ENCODE assay signal across 11 cellular contexts in genomic region chr17:75084039-75084660, GRCh38. TPM values are rescaled to one million over a fixed set of nuclear protein-coding genes. Genes with fewer than 3 reads are reported as not detected.
DNase-seq lines count a peak whose midpoint lies in the region; ATAC-seq and TF ChIP-seq lines count a peak whose summit lies in the region.
"Had no signal": no experiment of that assay in that cellular context is flagged by ENCODE, and none has a peak within 500 bp of the region (broad histone marks: within the 10 kb centered on the region; RNA-seq: fewer than 3 reads in every experiment).

No MANE protein-coding gene starts in this region.

- no peak for ATAC-seq in WTC11
- no peak for ATAC-seq in HG03460 (IDR thresholded peaks at IDR 0.05; ENCODE audit: unreplicated experiment)
- ATAC-seq in GM18519 (IDR thresholded peaks at IDR 0.05; ENCODE audit: low FRiP score, unreplicated experiment) = no peak
- ATAC-seq: natural killer cell had no signal

- H3K27me3 Mint-ChIP-seq in WTC11 (ENCODE audit: low read depth) (peaks cover 2% of the 10 kb centered on the region; the same call in 1 of the 2 replicates), mesothelial cell of epicardium (ENCODE audit: low read depth) (no peaks in the 10 kb centered on the region)

- H3K36me3 Mint-ChIP-seq in WTC11 = no peaks in the 10 kb centered on the region
- no peaks in the 10 kb centered on the region for H3K36me3 Mint-ChIP-seq in mesothelial cell of epicardium
- H3K36me3 Mint-ChIP-seq: natural killer cell had no signal

- POLR2A ChIA-PET in WTC11 (lab: Charles Lee) = interaction anchor here (0.6 kb wide), 2 partner anchors 23 to 40 kb away, joined by 3 read pairs; no protein-coding TSS in a partner anchor

- TF ChIP-seq CTCF in WTC11 (IDR thresholded peaks at IDR 0.05) (no peak), mesothelial cell of epicardium (IDR thresholded peaks at IDR 0.05; ENCODE audit: unreplicated experiment) (no peak)

- CTCF ChIA-PET in WTC11 (lab: Charles Lee) = interaction anchor here (1.2 to 1.8 kb wide), 4 partner anchors 22 to 126 kb away, joined by 3 to 8 read pairs (median 5); no protein-coding TSS in a partner anchor

- H3K4me1 Mint-ChIP-seq in WTC11 (peaks cover 46% of the 10 kb centered on the region), mesothelial cell of epicardium (peaks cover 36% of the 10 kb centered on the region)

- H3K9me3 Mint-ChIP-seq in WTC11 (no peaks in the 10 kb centered on the region), mesothelial cell of epicardium (no peaks in the 10 kb centered on the region)
- H3K9me3 Mint-ChIP-seq: natural killer cell had no signal

- peak; percentile 38 for DNase-seq in DMS53 (lab: John Stamatoyannopoulos, UW)
- no peak for DNase-seq in DMS53 treated with DMSO at 0.1 percent for 48 hours (lab: John Stamatoyannopoulos, UW; ENCODE audit: unreplicated experiment)
- no peak for DNase-seq in WTC11 (ENCODE audit: low spot score)
- DNase-seq in mesothelial cell of epicardium (ENCODE audit: low spot score in 2 of 2, unreplicated experiment in 2 of 2) = no peak
- DNase-seq: activated CD4-positive, CD25-positive, alpha-beta regulatory T cell; caudate nucleus; MG63; natural killer cell had no signal

- H3K27ac Mint-ChIP-seq in WTC11 (peak overlapping the region; percentile 70), mesothelial cell of epicardium (peak overlapping the region; percentile 71)
- H3K27ac Mint-ChIP-seq: natural killer cell had no signal

- no peak overlapping the region for H3K4me3 Mint-ChIP-seq in WTC11
- H3K4me3 Mint-ChIP-seq in mesothelial cell of epicardium = no peak overlapping the region
- H3K4me3 Mint-ChIP-seq: natural killer cell had no signal

TF ChIP-seq in WTC11, 78 proteins besides CTCF, POLR2A, EP300 and RAD21:
- TF ChIP-seq NR3C1 (CRISPR knock-in tag; conservative IDR thresholded peaks at IDR 0.05; ENCODE audit: low read depth) (no peak), ZNF138 (CRISPR knock-in tag; conservative IDR thresholded peaks at IDR 0.05) (no peak), GABPB1 (CRISPR knock-in tag; IDR thresholded peaks at IDR 0.05) (peak; percentile 91)

RNA-seq across cellular contexts. Expression of gene SLC16A5, which starts 3.6 kb away (rescaled TPM):
- total RNA-seq in WTC11 (2021) = 32.4 to 33.5 TPM (median 33.1 TPM) in 3 replicates
- total RNA-seq in mesothelial cell of epicardium = 46.4 to 49.5 TPM (median 46.9 TPM) in 3 replicates
- total RNA-seq: A172 had no signal

RNA-seq across cellular contexts. Expression of gene ARMC7, which starts 25.6 kb away (rescaled TPM):
- 13.2 to 15.9 TPM (median 14.8 TPM) in 3 replicates for total RNA-seq in WTC11 (2021)
- 11.3 to 12.0 TPM (median 11.4 TPM) in 3 replicates for total RNA-seq in mesothelial cell of epicardium

RNA-seq across cellular contexts. Expression of gene KCTD2, which starts 37.1 kb away (rescaled TPM):
- total RNA-seq in WTC11 (2021) (31.3 to 34.0 TPM (median 32.8 TPM) in 3 replicates), mesothelial cell of epicardium (24.1 to 26.4 TPM (median 26.1 TPM) in 3 replicates)

RNA-seq across cellular contexts. Expression of gene ATP5PD, which starts 37.4 kb away (rescaled TPM):
- total RNA-seq in WTC11 (2021) (383 to 427 TPM (median 419 TPM) in 3 replicates), mesothelial cell of epicardium (153 to 161 TPM (median 153 TPM) in 3 replicates)

RNA-seq across cellular contexts. Expression of gene NT5C, which starts 47.4 kb away (rescaled TPM):
- total RNA-seq in WTC11 (2021) = 91.0 to 102 TPM (median 96.9 TPM) in 3 replicates
- total RNA-seq in mesothelial cell of epicardium = 44.3 to 51.0 TPM (median 46.8 TPM) in 3 replicates
